10 cellular contexts compared by ENCODE assay signal in genomic region chr1:234488054-234488953, GRCh38. TPM values are rescaled to one million over a fixed set of nuclear protein-coding genes. Genes with fewer than 3 reads are reported as not detected.
DNase-seq lines count a peak whose midpoint lies in the region; ATAC-seq and TF ChIP-seq lines count a peak whose summit lies in the region.
"Had no signal": no experiment of that assay in that cellular context is flagged by ENCODE, and none has a peak within 500 bp of the region (broad histone marks: within the 10 kb centered on the region; RNA-seq: fewer than 3 reads in every experiment).

No MANE protein-coding gene starts in this region.

- H3K4me3 Mint-ChIP-seq in activated T-cell treated with anti-CD3 and anti-CD28 coated beads, Interleukin-2, amount 50 U/mL, for 4 hours: peak overlapping the region; percentile 41
- peak overlapping the region; percentile 31 for H3K4me3 Mint-ChIP-seq in activated CD4-positive, alpha-beta memory T cell treated with anti-CD3 and anti-CD28 coated beads for 36 hours
- no peak overlapping the region for H3K4me3 Mint-ChIP-seq in WTC11

- peaks cover 17% of the 10 kb centered on the region for H3K4me1 ChIP-seq in suprapubic skin
- no peaks in the 10 kb centered on the region for H3K4me1 ChIP-seq in right cardiac atrium (ENCODE audit: control insufficient read depth, insufficient read depth, low read length)

- TF ChIP-seq POLR2A in suprapubic skin (IDR thresholded peaks at IDR 0.05): no peak

- TF ChIP-seq CTCF in WTC11 (IDR thresholded peaks at IDR 0.05): no peak
- TF ChIP-seq CTCF in suprapubic skin (IDR thresholded peaks at IDR 0.05): no peak

- H3K27ac Mint-ChIP-seq in activated CD4-positive, alpha-beta memory T cell treated with anti-CD3 and anti-CD28 coated beads for 36 hours: peak overlapping the region; percentile 81
- no peak overlapping the region for H3K27ac Mint-ChIP-seq in WTC11

- H3K27me3 ChIP-seq in suprapubic skin: no peaks in the 10 kb centered on the region
- H3K27me3 ChIP-seq in right cardiac atrium (ENCODE audit: control insufficient read depth, insufficient read depth): no peaks in the 10 kb centered on the region

- H3K36me3 ChIP-seq in suprapubic skin: no peaks in the 10 kb centered on the region

- no peaks in the 10 kb centered on the region for H3K36me3 Mint-ChIP-seq in activated T-cell treated with anti-CD3 and anti-CD28 coated beads, Interleukin-2, amount 50 U/mL, for 4 hours (ENCODE audit: insufficient read depth)
- no peaks in the 10 kb centered on the region for H3K36me3 Mint-ChIP-seq in activated CD4-positive, alpha-beta memory T cell treated with anti-CD3 and anti-CD28 coated beads for 36 hours
- no peaks in the 10 kb centered on the region for H3K36me3 Mint-ChIP-seq in WTC11

- intact Hi-C loops in activated CD4-positive, alpha-beta memory T cell treated with anti-CD3 and anti-CD28 coated beads for 36 hours (cut with micrococcal nuclease): loop anchor here (1.0 to 5.0 kb wide), 7 partner anchors 9 to 929 kb away; partner anchors contain the start of genes ARID4B, GGPS1 and TARBP1
- intact Hi-C loops in right cardiac atrium (cut with DNase I): no loop called here

- H3K9me3 ChIP-seq in suprapubic skin: no peaks in the 10 kb centered on the region
- H3K9me3 ChIP-seq in right cardiac atrium (ENCODE audit: control insufficient read depth, low read length): no peaks in the 10 kb centered on the region

- 77% methylated on average over 9 of the region's 9 CpGs for WGBS in suprapubic skin
- 86% methylated on average over 9 of the region's 9 CpGs for WGBS in right cardiac atrium

- peaks cover 9% of the 10 kb centered on the region for H3K27me3 Mint-ChIP-seq in activated T-cell treated with anti-CD3 and anti-CD28 coated beads, Interleukin-2, amount 50 U/mL, for 4 hours (ENCODE audit: low read depth)
- H3K27me3 Mint-ChIP-seq in activated CD4-positive, alpha-beta memory T cell treated with anti-CD3 and anti-CD28 coated beads for 36 hours: peaks cover 3% of the 10 kb centered on the region
- peaks cover 49% of the 10 kb centered on the region for H3K27me3 Mint-ChIP-seq in WTC11 (ENCODE audit: low read depth)

- peak; percentile 95 for ATAC-seq in activated T-cell treated with anti-CD3 and anti-CD28 coated beads, Interleukin-2, amount 50 U/mL, for 4 hours
- ATAC-seq in HG03095 (IDR thresholded peaks at IDR 0.05; ENCODE audit: unreplicated experiment) (peak; percentile 45), WTC11 (no peak), right cardiac atrium (no peak)

- TF ChIP-seq EP300 in suprapubic skin (IDR thresholded peaks at IDR 0.05): no peak

- no peaks in the 10 kb centered on the region for H3K9me3 Mint-ChIP-seq in activated T-cell treated with anti-CD3 and anti-CD28 coated beads, Interleukin-2, amount 50 U/mL, for 4 hours
- no peaks in the 10 kb centered on the region for H3K9me3 Mint-ChIP-seq in activated CD4-positive, alpha-beta memory T cell treated with anti-CD3 and anti-CD28 coated beads for 36 hours
- no peaks in the 10 kb centered on the region for H3K9me3 Mint-ChIP-seq in WTC11

- DNase-seq in activated T-cell treated with anti-CD3 and anti-CD28 coated beads, Interleukin-2, amount 50 U/mL, for 4 hours: no peak
- DNase-seq in activated T-cell treated with anti-CD3 and anti-CD28 coated beads for 4 hours (no peak), WTC11 (ENCODE audit: low spot score) (no peak), suprapubic skin (ENCODE audit: low spot score in 2 of 2) (no peak), right cardiac atrium (no peak)
- peak; percentile 67 for DNase-seq in activated CD4-positive, alpha-beta memory T cell treated with anti-CD3 and anti-CD28 coated beads for 36 hours
- DNase-seq in stimulated activated CD8-positive, alpha-beta memory T cell treated with anti-CD3 and anti-CD28 coated beads, Interleukin-4, amount 100 ng/mL, for 48 hours: peak; percentile 53
- DNase-seq: H7, NCI-H510A treated with DMSO at 0.1 percent for 48 hours had no signal

- POLR2A ChIA-PET in activated CD4-positive, alpha-beta memory T cell treated with anti-CD3 and anti-CD28 coated beads for 36 hours (lab: Charles Lee): interaction anchor here (0.8 to 1.9 kb wide), 5 partner anchors 7 to 595 kb away, joined by 3 to 9 read pairs (median 5); no protein-coding TSS in a partner anchor
- POLR2A ChIA-PET in WTC11 (lab: Charles Lee): no interaction called here

- CTCF ChIA-PET in activated CD4-positive, alpha-beta memory T cell treated with anti-CD3 and anti-CD28 coated beads for 36 hours (lab: Charles Lee): interaction anchor here (0.6 to 3.6 kb wide), 9 partner anchors 8 to 928 kb away, joined by 3 to 25 read pairs (median 3); no protein-coding TSS in a partner anchor
- CTCF ChIA-PET in WTC11 (lab: Charles Lee): interaction anchor here (1.2 kb wide), 1 partner anchor 605 kb away, joined by 4 read pairs; no protein-coding TSS in a partner anchor

- peaks cover 28% of the 10 kb centered on the region for H3K4me1 Mint-ChIP-seq in activated T-cell treated with anti-CD3 and anti-CD28 coated beads, Interleukin-2, amount 50 U/mL, for 4 hours (ENCODE audit: low read depth)
- H3K4me1 Mint-ChIP-seq in activated CD4-positive, alpha-beta memory T cell treated with anti-CD3 and anti-CD28 coated beads for 36 hours (ENCODE audit: low read depth): peaks cover 36% of the 10 kb centered on the region
- peaks cover 26% of the 10 kb centered on the region for H3K4me1 Mint-ChIP-seq in WTC11

- H3K27ac ChIP-seq in suprapubic skin (no peak overlapping the region), right cardiac atrium (ENCODE audit: low read length) (no peak overlapping the region)

- H3K4me3 ChIP-seq in suprapubic skin (no peak overlapping the region), right cardiac atrium (ENCODE audit: low read length) (no peak overlapping the region)

TF ChIP-seq in WTC11, 78 proteins besides CTCF, POLR2A, EP300 and RAD21 (continues in another document):
- TF ChIP-seq NR1H2 (CRISPR knock-in tag; IDR thresholded peaks at IDR 0.05) (no peak), EMX1 (CRISPR knock-in tag; IDR thresholded peaks at IDR 0.05) (no peak), GTF2I (CRISPR knock-in tag; conservative IDR thresholded peaks at IDR 0.05) (no peak), OVOL2 (CRISPR knock-in tag; IDR thresholded peaks at IDR 0.05; ENCODE audit: borderline replicate concordance) (no peak), MAX (CRISPR knock-in tag; IDR thresholded peaks at IDR 0.05) (no peak), ZNF423 (CRISPR knock-in tag; IDR thresholded peaks at IDR 0.05) (no peak), MXD4 (CRISPR knock-in tag; IDR thresholded peaks at IDR 0.05; ENCODE audit: borderline replicate concordance) (no peak)
- TF ChIP-seq, protein P1, sequence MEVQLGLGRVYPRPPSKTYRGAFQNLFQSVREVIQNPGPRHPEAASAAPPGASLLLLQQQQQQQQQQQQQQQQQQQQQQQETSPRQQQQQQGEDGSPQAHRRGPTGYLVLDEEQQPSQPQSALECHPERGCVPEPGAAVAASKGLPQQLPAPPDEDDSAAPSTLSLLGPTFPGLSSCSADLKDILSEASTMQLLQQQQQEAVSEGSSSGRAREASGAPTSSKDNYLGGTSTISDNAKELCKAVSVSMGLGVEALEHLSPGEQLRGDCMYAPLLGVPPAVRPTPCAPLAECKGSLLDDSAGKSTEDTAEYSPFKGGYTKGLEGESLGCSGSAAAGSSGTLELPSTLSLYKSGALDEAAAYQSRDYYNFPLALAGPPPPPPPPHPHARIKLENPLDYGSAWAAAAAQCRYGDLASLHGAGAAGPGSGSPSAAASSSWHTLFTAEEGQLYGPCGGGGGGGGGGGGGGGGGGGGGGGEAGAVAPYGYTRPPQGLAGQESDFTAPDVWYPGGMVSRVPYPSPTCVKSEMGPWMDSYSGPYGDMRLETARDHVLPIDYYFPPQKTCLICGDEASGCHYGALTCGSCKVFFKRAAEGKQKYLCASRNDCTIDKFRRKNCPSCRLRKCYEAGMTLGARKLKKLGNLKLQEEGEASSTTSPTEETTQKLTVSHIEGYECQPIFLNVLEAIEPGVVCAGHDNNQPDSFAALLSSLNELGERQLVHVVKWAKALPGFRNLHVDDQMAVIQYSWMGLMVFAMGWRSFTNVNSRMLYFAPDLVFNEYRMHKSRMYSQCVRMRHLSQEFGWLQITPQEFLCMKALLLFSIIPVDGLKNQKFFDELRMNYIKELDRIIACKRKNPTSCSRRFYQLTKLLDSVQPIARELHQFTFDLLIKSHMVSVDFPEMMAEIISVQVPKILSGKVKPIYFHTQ (CRISPR knock-in tag; IDR thresholded peaks at IDR 0.05): no peak

RNA-seq across cellular contexts. Expression of gene TARBP1, which starts 9.3 kb away (rescaled TPM):
- 10 to 100 TPM; 27.6 to 38.0 (median 33.5) TPM for total RNA-seq in activated T-cell treated with anti-CD3 and anti-CD28 coated beads, Interleukin-2, amount 50 U/mL, for 4 hours
- total RNA-seq in activated CD4-positive, alpha-beta memory T cell treated with anti-CD3 and anti-CD28 coated beads for 36 hours: 10 to 100 TPM; 28.9 to 30.1 TPM
- total RNA-seq in WTC11 (2021): 24.0 to 27.6 TPM (median 27.3 TPM) in 3 replicates
- total RNA-seq in suprapubic skin: 10 to 100 TPM; 21.1 to 78.2 (median 23.5) TPM
- 10 to 100 TPM; 10.7 to 12.0 (median 11.4) TPM for total RNA-seq in right cardiac atrium
- polyA plus RNA-seq in right cardiac atrium: 10.8 TPM

Comparison
In these comparisons a context has a peak if more than half of its experiments do, and no peak if none do; other contexts are left out.
1. ATAC-seq: peak in activated T-cell treated with anti-CD3 and anti-CD28 coated beads, Interleukin-2, amount 50 U/mL, for 4 hours (2 of 2) and HG03095 (single experiment); none in WTC11 (single experiment) and right cardiac atrium (0 of 2).
2. DNase-seq: peak in activated CD4-positive, alpha-beta memory T cell treated with anti-CD3 and anti-CD28 coated beads for 36 hours (single experiment) and stimulated activated CD8-positive, alpha-beta memory T cell treated with anti-CD3 and anti-CD28 coated beads, Interleukin-4, amount 100 ng/mL, for 48 hours (single experiment); none in activated T-cell treated with anti-CD3 and anti-CD28 coated beads, Interleukin-2, amount 50 U/mL, for 4 hours (single experiment), activated T-cell treated with anti-CD3 and anti-CD28 coated beads for 4 hours (single experiment), WTC11 (single experiment), suprapubic skin (0 of 2) and right cardiac atrium (0 of 3).